1 cellular context compared by ENCODE assay signal in genomic region chr14:44979740-44980346, GRCh38.
TF ChIP-seq lines count a peak whose summit lies in the region.

No MANE protein-coding gene starts in this region.

TF ChIP-seq in HepG2, 621 proteins besides CTCF, POLR2A, EP300 and RAD21:
- TF ChIP-seq TP53 (CRISPR knock-in tag; conservative IDR thresholded peaks at IDR 0.05) (no peak), RORA (CRISPR knock-in tag; IDR thresholded peaks at IDR 0.05) (no peak), POGK (CRISPR knock-in tag; conservative IDR thresholded peaks at IDR 0.05) (no peak), KLF6 (CRISPR knock-in tag; IDR thresholded peaks at IDR 0.05) (no peak), PHB2 (IDR thresholded peaks at IDR 0.05; ENCODE audit: partially characterized antibody) (no peak), SRSF4 (IDR thresholded peaks at IDR 0.05; ENCODE audit: low read depth, low read length, poor library complexity, severe bottlenecking) (no peak), ZBTB26 (CRISPR knock-in tag; IDR thresholded peaks at IDR 0.05; ENCODE audit: borderline replicate concordance) (no peak), ZNF674 (CRISPR knock-in tag; IDR thresholded peaks at IDR 0.05; ENCODE audit: low read depth) (no peak), NFE2 (CRISPR knock-in tag; IDR thresholded peaks at IDR 0.05) (no peak), ZNF329 (CRISPR knock-in tag; IDR thresholded peaks at IDR 0.05; ENCODE audit: low read depth) (no peak), GTF3A (CRISPR knock-in tag; conservative IDR thresholded peaks at IDR 0.05) (no peak)
